9 cellular contexts compared by ENCODE assay signal in genomic region chr19:34145741-34146202, GRCh38. TPM values are rescaled to one million over a fixed set of nuclear protein-coding genes. Genes with fewer than 3 reads are reported as not detected.
DNase-seq lines count a peak whose midpoint lies in the region; ATAC-seq, FAIRE-seq and TF ChIP-seq lines count a peak whose summit lies in the region.
"Had no signal": no experiment of that assay in that cellular context is flagged by ENCODE, and none has a peak within 500 bp of the region (broad histone marks: within the 10 kb centered on the region; RNA-seq: fewer than 3 reads in every experiment).

No MANE protein-coding gene starts in this region.

- ATAC-seq in GM12878, result peak; percentile 82
- ATAC-seq in GM18502 (IDR thresholded peaks at IDR 0.05; ENCODE audit: poor library complexity, unreplicated experiment), result no peak

- CTCF ChIA-PET in GM12878 (lab: Yijun Ruan, JAX), result interaction anchor here (0.7 to 4.7 kb wide), 12 partner anchors 9 to 104 kb away, joined by 3 to 23 read pairs (median 4); no protein-coding TSS in a partner anchor

- H4K20me1 ChIP-seq in GM12878 (ENCODE audit: control insufficient read depth, insufficient read depth), result no peaks in the 10 kb centered on the region
- H4K20me1 ChIP-seq: BLaER1 had no signal

- no peak overlapping the region for H3K9ac ChIP-seq in GM12878 (ENCODE audit: control insufficient read depth, insufficient read depth, low read length)
- H3K9ac ChIP-seq: BLaER1 had no signal

- no peak overlapping the region for H3K4me2 ChIP-seq in GM12878 (ENCODE audit: control insufficient read depth, insufficient read depth)
- H3K4me2 ChIP-seq: BLaER1 had no signal

- BruUV-seq in GM12878 (replicated peaks; lab: Mats Ljungman, UMichigan), result no TSS peak

- peak; percentile 81 for FAIRE-seq in GM12878 (lab: Jason Lieb, UNC)

- H3K36me3 ChIP-seq in GM12878 (ENCODE audit: control insufficient read depth in 2 of 2, insufficient read depth in 2 of 2, low read length in 1 of 2), result no peaks in the 10 kb centered on the region
- H3K36me3 ChIP-seq: BLaER1 had no signal

- peak; percentile 62 to 90 (median 83) for TF ChIP-seq CTCF in GM12878 (IDR thresholded peaks at IDR 0.05 in 2 of 3, conservative IDR thresholded peaks at IDR 0.05 in 1 of 3; ENCODE audit: control insufficient read depth in 2 of 3, extremely low read depth in 1 of 3, insufficient read depth in 1 of 3, low read depth in 3 of 3, low read length in 3 of 3)

- POLR2A ChIA-PET in GM12878 (lab: Charles Lee), result no interaction called here

- H3K79me2 ChIP-seq in GM12878 (ENCODE audit: control insufficient read depth, insufficient read depth, low read length), result no peaks in the 10 kb centered on the region

- no peak for TF ChIP-seq EP300 in GM12878 (IDR thresholded peaks at IDR 0.05; ENCODE audit: borderline replicate concordance in 1 of 2, control insufficient read depth in 1 of 2, low read depth in 2 of 2, low read length in 2 of 2)

- H3K27ac ChIP-seq in GM12878 (ENCODE audit: control insufficient read depth, insufficient read depth), result no peak overlapping the region
- H3K27ac ChIP-seq: BLaER1 had no signal

- SMC1A ChIA-PET in GM12878 (lab: Charles Lee; ENCODE audit: uncharacterized antibody, unreplicated experiment), result interaction anchor here (0.8 to 3.0 kb wide), 4 partner anchors 18 to 104 kb away, joined by 3 to 14 read pairs (median 4); no protein-coding TSS in a partner anchor

- no peak overlapping the region for H2AFZ ChIP-seq in GM12878 (ENCODE audit: control insufficient read depth, low read depth, low read length)

- H3K4me1 ChIP-seq in GM12878 (ENCODE audit: control insufficient read depth, insufficient read depth, low read length), result no peaks in the 10 kb centered on the region
- H3K4me1 ChIP-seq: BLaER1 had no signal

- no peaks in the 10 kb centered on the region for H3K27me3 Mint-ChIP-seq in T-helper 2 cell treated with Interferon-gamma antibody and Interleukin-4, amounts not matched to agents 5 μg/mL and 100 μg/mL, for 36 hours (ENCODE audit: low read depth)

- H3K9me3 Mint-ChIP-seq in T-helper 2 cell treated with Interferon-gamma antibody and Interleukin-4, amounts not matched to agents 5 μg/mL and 100 μg/mL, for 36 hours, result no peaks in the 10 kb centered on the region

- in situ Hi-C loops in GM12878 (cut with MboI), result no loop called here

- peaks cover 3% of the 10 kb centered on the region for H3K4me1 Mint-ChIP-seq in T-helper 2 cell treated with Interferon-gamma antibody and Interleukin-4, amounts not matched to agents 5 μg/mL and 100 μg/mL, for 36 hours (ENCODE audit: low read depth)

- H3K27me3 ChIP-seq in GM12878 (replicated peaks in 1 of 2; ENCODE audit: control insufficient read depth in 2 of 2, insufficient read depth in 2 of 2, low read length in 1 of 2), result no peaks in the 10 kb centered on the region; a peak in 1 of 4 replicates
- H3K27me3 ChIP-seq: BLaER1 had no signal

- no peak for TF ChIP-seq POLR2A in GM12878 (IDR thresholded peaks at IDR 0.05; ENCODE audit: low read depth, low read length)

- H3K27ac Mint-ChIP-seq in T-helper 2 cell treated with Interferon-gamma antibody and Interleukin-4, amounts not matched to agents 5 μg/mL and 100 μg/mL, for 36 hours, result no peak overlapping the region

- H3K9me3 ChIP-seq in GM12878 (replicated peaks; ENCODE audit: control insufficient read depth, insufficient read depth, low read length), result no peaks in the 10 kb centered on the region
- H3K9me3 ChIP-seq: BLaER1 had no signal

- H3K4me3 Mint-ChIP-seq in T-helper 2 cell treated with Interferon-gamma antibody and Interleukin-4, amounts not matched to agents 5 μg/mL and 100 μg/mL, for 36 hours, result no peak overlapping the region

- RAD21 ChIA-PET in GM12878 (lab: Charles Lee; ENCODE audit: unreplicated experiment), result interaction anchor here (0.9 to 1.3 kb wide), 2 partner anchors 9 to 368 kb away, joined by 3 to 5 read pairs; no protein-coding TSS in a partner anchor

- peak; percentile 58 for DNase-seq in DMS153 treated with DMSO at 0.1 percent for 48 hours (lab: John Stamatoyannopoulos, UW; ENCODE audit: unreplicated experiment)
- no peak for DNase-seq in DMS153 (lab: John Stamatoyannopoulos, UW)
- DNase-seq in MV-4-11 (lab: John Stamatoyannopoulos, UW), result peak; percentile 64
- peak; percentile 28 for DNase-seq in T-helper 2 cell treated with Interferon-gamma antibody and Interleukin-4, amounts not matched to agents 5 μg/mL and 100 μg/mL, for 36 hours (ENCODE audit: low spot score)
- DNase-seq in GM12878 (ENCODE audit: low read depth, low spot score), result no peak
- DNase-seq in inferior parietal cortex (ENCODE audit: extremely low spot score), result peak; percentile 78
- peak; percentile 18 to 33 (median 26) for DNase-seq in stimulated activated CD4-positive, alpha-beta T cell treated with anti-CD3 and anti-CD28 coated beads, Interleukin-1b, Interleukin-23, amount 100 ng/mL, for 24 hours (ENCODE audit: low read depth in 4 of 4, low spot score in 1 of 4)

- H3K4me3 ChIP-seq in GM12878, result no peak overlapping the region
- H3K4me3 ChIP-seq: BLaER1 had no signal

- WGBS in GM12878 (ENCODE audit: insufficient coverage, insufficient replicate concordance, low lambda C conversion rate, missing lambda C conversion rate), result 7% methylated on average over 7 of the region's 7 CpGs

- TF ChIP-seq RAD21 in GM12878 (IDR thresholded peaks at IDR 0.05; ENCODE audit: insufficient read depth, low read depth, low read length), result peak; percentile 85

- intact Hi-C loops in GM12878 (cut with micrococcal nuclease; ENCODE audit: unreplicated experiment), result loop anchor here (1.0 to 2.0 kb wide), 3 partner anchors 24 to 367 kb away; no protein-coding TSS in a partner anchor

- H3K36me3 Mint-ChIP-seq in T-helper 2 cell treated with Interferon-gamma antibody and Interleukin-4, amounts not matched to agents 5 μg/mL and 100 μg/mL, for 36 hours (ENCODE audit: low read depth), result no peaks in the 10 kb centered on the region

TF ChIP-seq in GM12878, 131 proteins besides CTCF, POLR2A, EP300 and RAD21:
- TF ChIP-seq SMC3 (IDR thresholded peaks at IDR 0.05; ENCODE audit: borderline replicate concordance, low read length) (peak; percentile 70), TBL1XR1 (IDR thresholded peaks at IDR 0.05; ENCODE audit: low read depth, low read length) (no peak), NFXL1 (IDR thresholded peaks at IDR 0.05; ENCODE audit: borderline replicate concordance) (no peak), YY1 (IDR thresholded peaks at IDR 0.05; ENCODE audit: low read depth, low read length) (peak; percentile 69)

RNA-seq across cellular contexts. Expression of gene LSM14A, which starts 26.5 kb away (rescaled TPM):
- 121 and 123 TPM in 2 replicates for total RNA-seq in GM12878 (2013; cell fraction: nucleolus; rRNA removed)
- total RNA-seq in GM12878 (2014; rRNA removed) (59.9 and 78.5 TPM in 2 replicates), GM12878 (2014; rRNA removed; fragmentation: Illumina TruSeq; extraction: Trizol) (86.0 and 94.1 TPM in 2 replicates), GM12878 (2021) (78.2 and 89.5 TPM in 2 replicates)
- 48.0 TPM for polyA plus RNA-seq in GM12878 (2011; ENCODE audit: low read depth)
- polyA plus RNA-seq in GM12878 (2011; rRNA removed) (131 and 153 TPM in 2 replicates), GM12878 (2014; fragmentation: Illumina TruSeq; extraction: Trizol) (85.8 and 106 TPM in 2 replicates), GM12878 (2014; fragmentation: Nextera tagmentation; extraction: Ambion mirVana) (10 to 100 TPM; 21.9 to 31.1 TPM), GM12878 (2014; rRNA removed) (193 and 198 TPM in 2 replicates), GM12878 (2016; fragmentation: Nextera tagmentation; extraction: Ambion mirVana) (10 to 100 TPM; 93.0 to 100.0 TPM)
- 126 and 140 TPM in 2 replicates for polyA plus RNA-seq in GM12878 (2011; cell fraction: cytosol; rRNA removed)
- polyA plus RNA-seq in GM12878 (2011; cell fraction: nucleus; rRNA removed), result 58.4 and 80.7 TPM in 2 replicates
- polyA plus RNA-seq in GM12878 (2012), result 92.8 and 111 TPM in 2 replicates
- polyA minus RNA-seq in GM12878 (2011; rRNA and poly(A)+ RNA removed), result 151 and 214 TPM in 2 replicates
- 48.6 and 58.8 TPM in 2 replicates for polyA minus RNA-seq in GM12878 (2011; cell fraction: cytosol; rRNA and poly(A)+ RNA removed)
- 81.7 and 156 TPM in 2 replicates for polyA minus RNA-seq in GM12878 (2011; cell fraction: nucleus; rRNA and poly(A)+ RNA removed)

Comparison
In these comparisons a context has a peak if more than half of its experiments do, and no peak if none do; other contexts are left out.
1. DNase-seq: peak in DMS153 treated with DMSO at 0.1 percent for 48 hours (single experiment), MV-4-11 (single experiment), T-helper 2 cell treated with Interferon-gamma antibody and Interleukin-4, amounts not matched to agents 5 μg/mL and 100 μg/mL, for 36 hours (single experiment), inferior parietal cortex (single experiment) and stimulated activated CD4-positive, alpha-beta T cell treated with anti-CD3 and anti-CD28 coated beads, Interleukin-1b, Interleukin-23, amount 100 ng/mL, for 24 hours (4 of 4); none in DMS153 (single experiment) and GM12878 (single experiment).